In genomic region chr14:86115972-86116371, GRCh38 we compare ENCODE assay signal across 36 cellular contexts.
"Had no signal": no experiment of that assay in that cellular context is flagged by ENCODE, and none has a peak within 500 bp of the region (broad histone marks: within the 10 kb centered on the region; RNA-seq: fewer than 3 reads in every experiment).

No MANE protein-coding gene starts in this region.

- H3K27me3 ChIP-seq: MG63 had no signal

- H3K36me3 ChIP-seq: MG63 had no signal

- H3K4me3 ChIP-seq: MG63 had no signal

- H3K9me3 ChIP-seq: MG63 had no signal

- DNase-seq: Karpas-422, Kasumi-1, MG63, MM.1S, MV-4-11, NCI-H1048, NCI-H1092, NCI-H1092 treated with DMSO at 0.1 percent for 48 hours, NCI-H1105, NCI-H1105 treated with DMSO at 0.1 percent for 48 hours, NCI-H1417, NCI-H1417 treated with DMSO at 0.1 percent for 48 hours, NCI-H1436, NCI-H1436 treated with DMSO at 0.1 percent for 48 hours, NCI-H146, NCI-H1694, NCI-H1694 treated with DMSO at 0.1 percent for 48 hours, NCI-H187, NCI-H187 treated with DMSO at 0.1 percent for 48 hours, NCI-H1930, NCI-H2029, NCI-H2029 treated with DMSO at 0.1 percent for 48 hours, NCI-H2081, NCI-H2081 treated with DMSO at 0.1 percent for 48 hours, NCI-H2107, NCI-H2171, NCI-H2171 treated with DMSO at 0.1 percent for 48 hours, NCI-H2227 treated with DMSO at 0.1 percent for 48 hours, NCI-H226, NCI-H345, NCI-H446, NCI-H446 treated with DMSO at 0.1 percent for 48 hours, NCI-H510A, NCI-H510A treated with DMSO at 0.1 percent for 48 hours, NCI-H524, NCI-H524 treated with DMSO at 0.1 percent for 48 hours had no signal
